Comparison of ENCODE assay signal across 8 cellular contexts in genomic region chr17:8288336-8289102, GRCh38. TPM values are rescaled to one million over a fixed set of nuclear protein-coding genes. Genes with fewer than 3 reads are reported as not detected.
DNase-seq lines count a peak whose midpoint lies in the region; TF ChIP-seq lines count a peak whose summit lies in the region.

Gene RANGRF (plus strand): TSS chr17:8288670. CDS start chr17:8288789, 119 bp downstream.

- peak within 1 kb of the TSS; percentile 70 for H3K4me3 ChIP-seq in HUES6 (ENCODE audit: low read depth, low read length)

- H3K27me3 ChIP-seq in HUES6 (ENCODE audit: control insufficient read depth, insufficient read depth, low read length), result no peaks in the 10 kb centered on the region

- DNase-seq in COLO668 (lab: John Stamatoyannopoulos, UW; ENCODE audit: unreplicated experiment) (peak; percentile 80), GM20000 (ENCODE audit: low spot score) (peak; percentile 93), OCI-M1 (lab: John Stamatoyannopoulos, UW) (peak; percentile 96), activated T-cell treated with anti-CD3 and anti-CD28 coated beads for 48 hours (ENCODE audit: low read depth) (peak; percentile 80), epithelial cell of prostate (ENCODE audit: low read depth, low spot score) (no peak), mucosa of gallbladder (ENCODE audit: low spot score) (peak; percentile 92)
- DNase-seq in stimulated activated CD8-positive, alpha-beta memory T cell treated with anti-CD3 and anti-CD28 coated beads, Interleukin-4, amount 100 ng/mL, for 24 hours (ENCODE audit: low read depth), result peak; percentile 78

- peak within 1 kb of the TSS; percentile 37; the same call in 1 of the 2 replicates for H3K27ac ChIP-seq in HUES6 (ENCODE audit: low read depth, low read length)
- peak within 1 kb of the TSS; percentile 42 for H3K27ac ChIP-seq in epithelial cell of prostate

- peak within 1 kb of the TSS; percentile 71 for H3K9ac ChIP-seq in HUES6 (ENCODE audit: low read length)

- no peaks in the 10 kb centered on the region; the same call in 1 of the 2 replicates for H3K36me3 ChIP-seq in HUES6 (ENCODE audit: control insufficient read depth, insufficient read depth, low read length)

- no peak for TF ChIP-seq CTCF in GM20000 (IDR thresholded peaks at IDR 0.05; ENCODE audit: extremely low read depth, missing control alignments)

- peaks cover 8% of the 10 kb centered on the region; the same call in 1 of the 2 replicates for H3K4me1 ChIP-seq in HUES6 (ENCODE audit: control insufficient read depth, insufficient read depth, low read length)

- H3K9me3 ChIP-seq in HUES6 (ENCODE audit: control insufficient read depth, insufficient read depth, low read depth, low read length), result no peaks in the 10 kb centered on the region

RNA-seq across cellular contexts. Expression of gene RANGRF, which starts in this region (rescaled TPM):
- 22.0 TPM for total RNA-seq in mucosa of gallbladder
